2 cellular contexts compared by ENCODE assay signal in the genomic region with DNA sequence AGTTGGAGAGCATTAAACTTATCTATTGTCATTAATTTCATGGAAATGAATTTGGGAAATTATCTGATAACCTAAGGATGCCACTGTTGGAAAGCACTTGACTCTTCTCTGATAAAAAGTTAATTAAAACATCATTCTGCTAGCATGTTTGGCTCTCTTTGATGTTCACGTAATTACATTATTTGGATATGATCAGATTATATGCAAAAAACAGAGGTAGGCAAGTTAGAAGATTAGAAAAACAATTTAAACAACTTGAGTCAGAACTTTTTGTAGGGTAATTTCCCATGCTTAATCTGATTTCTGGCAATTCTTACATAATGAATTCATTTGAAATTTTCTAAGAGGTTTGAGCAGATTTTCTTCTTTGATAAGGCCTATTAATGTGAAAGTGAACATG.
A peak's percentile ranks its signal among the peaks of the same experiment; 100 is the strongest.
TF ChIP-seq lines count a peak whose summit lies in the region.

No MANE protein-coding gene starts in this region.

TF ChIP-seq in SK-N-SH, 30 proteins besides CTCF, POLR2A, EP300 and RAD21:
- TF ChIP-seq, protein P1, sequence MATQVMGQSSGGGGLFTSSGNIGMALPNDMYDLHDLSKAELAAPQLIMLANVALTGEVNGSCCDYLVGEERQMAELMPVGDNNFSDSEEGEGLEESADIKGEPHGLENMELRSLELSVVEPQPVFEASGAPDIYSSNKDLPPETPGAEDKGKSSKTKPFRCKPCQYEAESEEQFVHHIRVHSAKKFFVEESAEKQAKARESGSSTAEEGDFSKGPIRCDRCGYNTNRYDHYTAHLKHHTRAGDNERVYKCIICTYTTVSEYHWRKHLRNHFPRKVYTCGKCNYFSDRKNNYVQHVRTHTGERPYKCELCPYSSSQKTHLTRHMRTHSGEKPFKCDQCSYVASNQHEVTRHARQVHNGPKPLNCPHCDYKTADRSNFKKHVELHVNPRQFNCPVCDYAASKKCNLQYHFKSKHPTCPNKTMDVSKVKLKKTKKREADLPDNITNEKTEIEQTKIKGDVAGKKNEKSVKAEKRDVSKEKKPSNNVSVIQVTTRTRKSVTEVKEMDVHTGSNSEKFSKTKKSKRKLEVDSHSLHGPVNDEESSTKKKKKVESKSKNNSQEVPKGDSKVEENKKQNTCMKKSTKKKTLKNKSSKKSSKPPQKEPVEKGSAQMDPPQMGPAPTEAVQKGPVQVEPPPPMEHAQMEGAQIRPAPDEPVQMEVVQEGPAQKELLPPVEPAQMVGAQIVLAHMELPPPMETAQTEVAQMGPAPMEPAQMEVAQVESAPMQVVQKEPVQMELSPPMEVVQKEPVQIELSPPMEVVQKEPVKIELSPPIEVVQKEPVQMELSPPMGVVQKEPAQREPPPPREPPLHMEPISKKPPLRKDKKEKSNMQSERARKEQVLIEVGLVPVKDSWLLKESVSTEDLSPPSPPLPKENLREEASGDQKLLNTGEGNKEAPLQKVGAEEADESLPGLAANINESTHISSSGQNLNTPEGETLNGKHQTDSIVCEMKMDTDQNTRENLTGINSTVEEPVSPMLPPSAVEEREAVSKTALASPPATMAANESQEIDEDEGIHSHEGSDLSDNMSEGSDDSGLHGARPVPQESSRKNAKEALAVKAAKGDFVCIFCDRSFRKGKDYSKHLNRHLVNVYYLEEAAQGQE (IDR thresholded peaks at IDR 0.05; ENCODE audit: low read depth, low read length) = no peak
- TF ChIP-seq GATA2 (CRISPR knock-in tag; IDR thresholded peaks at IDR 0.05) (peak; percentile 27; the same call in 1 of the 2 replicates), TAF1 (IDR thresholded peaks at IDR 0.05; ENCODE audit: borderline replicate concordance, low read depth, low read length) (no peak), YY1 (IDR thresholded peaks at IDR 0.05; ENCODE audit: low read depth) (no peak), NRF1 (IDR thresholded peaks at IDR 0.05; ENCODE audit: low read depth, low read length) (no peak), FOXJ3 (CRISPR knock-in tag; IDR thresholded peaks at IDR 0.05) (no peak), ELF1 (IDR thresholded peaks at IDR 0.05) (no peak), NFIC (IDR thresholded peaks at IDR 0.05; ENCODE audit: borderline replicate concordance) (no peak), CHD2 (IDR thresholded peaks at IDR 0.05; ENCODE audit: low read length, partially characterized antibody) (no peak), TEAD4 (IDR thresholded peaks at IDR 0.05; ENCODE audit: borderline replicate concordance, insufficient read depth) (no peak), RCOR1 (IDR thresholded peaks at IDR 0.05; ENCODE audit: low read length) (peak; percentile 54; the same call in 1 of the 2 replicates)
- TF ChIP-seq, protein P2, sequence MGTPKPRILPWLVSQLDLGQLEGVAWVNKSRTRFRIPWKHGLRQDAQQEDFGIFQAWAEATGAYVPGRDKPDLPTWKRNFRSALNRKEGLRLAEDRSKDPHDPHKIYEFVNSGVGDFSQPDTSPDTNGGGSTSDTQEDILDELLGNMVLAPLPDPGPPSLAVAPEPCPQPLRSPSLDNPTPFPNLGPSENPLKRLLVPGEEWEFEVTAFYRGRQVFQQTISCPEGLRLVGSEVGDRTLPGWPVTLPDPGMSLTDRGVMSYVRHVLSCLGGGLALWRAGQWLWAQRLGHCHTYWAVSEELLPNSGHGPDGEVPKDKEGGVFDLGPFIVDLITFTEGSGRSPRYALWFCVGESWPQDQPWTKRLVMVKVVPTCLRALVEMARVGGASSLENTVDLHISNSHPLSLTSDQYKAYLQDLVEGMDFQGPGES (IDR thresholded peaks at IDR 0.05; ENCODE audit: low read depth, low read length) = no peak

TF ChIP-seq in SK-N-SH treated with all-trans-retinoic acid at 6 μM for 48 hours, 23 proteins besides CTCF, POLR2A, EP300 and RAD21 (continued from another document):
- TF ChIP-seq, protein P3, sequence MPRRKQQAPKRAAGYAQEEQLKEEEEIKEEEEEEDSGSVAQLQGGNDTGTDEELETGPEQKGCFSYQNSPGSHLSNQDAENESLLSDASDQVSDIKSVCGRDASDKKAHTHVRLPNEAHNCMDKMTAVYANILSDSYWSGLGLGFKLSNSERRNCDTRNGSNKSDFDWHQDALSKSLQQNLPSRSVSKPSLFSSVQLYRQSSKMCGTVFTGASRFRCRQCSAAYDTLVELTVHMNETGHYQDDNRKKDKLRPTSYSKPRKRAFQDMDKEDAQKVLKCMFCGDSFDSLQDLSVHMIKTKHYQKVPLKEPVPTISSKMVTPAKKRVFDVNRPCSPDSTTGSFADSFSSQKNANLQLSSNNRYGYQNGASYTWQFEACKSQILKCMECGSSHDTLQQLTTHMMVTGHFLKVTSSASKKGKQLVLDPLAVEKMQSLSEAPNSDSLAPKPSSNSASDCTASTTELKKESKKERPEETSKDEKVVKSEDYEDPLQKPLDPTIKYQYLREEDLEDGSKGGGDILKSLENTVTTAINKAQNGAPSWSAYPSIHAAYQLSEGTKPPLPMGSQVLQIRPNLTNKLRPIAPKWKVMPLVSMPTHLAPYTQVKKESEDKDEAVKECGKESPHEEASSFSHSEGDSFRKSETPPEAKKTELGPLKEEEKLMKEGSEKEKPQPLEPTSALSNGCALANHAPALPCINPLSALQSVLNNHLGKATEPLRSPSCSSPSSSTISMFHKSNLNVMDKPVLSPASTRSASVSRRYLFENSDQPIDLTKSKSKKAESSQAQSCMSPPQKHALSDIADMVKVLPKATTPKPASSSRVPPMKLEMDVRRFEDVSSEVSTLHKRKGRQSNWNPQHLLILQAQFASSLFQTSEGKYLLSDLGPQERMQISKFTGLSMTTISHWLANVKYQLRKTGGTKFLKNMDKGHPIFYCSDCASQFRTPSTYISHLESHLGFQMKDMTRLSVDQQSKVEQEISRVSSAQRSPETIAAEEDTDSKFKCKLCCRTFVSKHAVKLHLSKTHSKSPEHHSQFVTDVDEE (CRISPR knock-in tag; IDR thresholded peaks at IDR 0.05) = no peak
- TF ChIP-seq SNAI2 (CRISPR knock-in tag; IDR thresholded peaks at IDR 0.05) (peak; percentile 50; the same call in 1 of the 2 replicates), ZNF70 (CRISPR knock-in tag; IDR thresholded peaks at IDR 0.05) (no peak), ISL1 (CRISPR knock-in tag; IDR thresholded peaks at IDR 0.05) (peak; percentile 79), ZFP30 (CRISPR knock-in tag; IDR thresholded peaks at IDR 0.05) (no peak), ZNF8 (CRISPR knock-in tag; IDR thresholded peaks at IDR 0.05) (0 out of 2 replicates have a peak, but pooled peaks have one; percentile 5), CSDC2 (CRISPR knock-in tag; IDR thresholded peaks at IDR 0.05) (no peak), TOX (CRISPR knock-in tag; IDR thresholded peaks at IDR 0.05; ENCODE audit: borderline replicate concordance) (no peak), RARB (CRISPR knock-in tag; IDR thresholded peaks at IDR 0.05) (no peak), PPARA (CRISPR knock-in tag; IDR thresholded peaks at IDR 0.05; ENCODE audit: borderline replicate concordance) (no peak), TCF4 (CRISPR knock-in tag; IDR thresholded peaks at IDR 0.05; ENCODE audit: borderline replicate concordance) (peak; percentile 80; the same call in 1 of the 2 replicates), GLIS3 (CRISPR knock-in tag; IDR thresholded peaks at IDR 0.05) (no peak), ZNF565 (CRISPR knock-in tag; conservative IDR thresholded peaks at IDR 0.05; ENCODE audit: low read depth) (no peak), ZFP3 (CRISPR knock-in tag; IDR thresholded peaks at IDR 0.05) (no peak), ZC3H10 (CRISPR knock-in tag; IDR thresholded peaks at IDR 0.05) (no peak), ESRRG (CRISPR knock-in tag; IDR thresholded peaks at IDR 0.05) (no peak)
- TF ChIP-seq, protein P4, sequence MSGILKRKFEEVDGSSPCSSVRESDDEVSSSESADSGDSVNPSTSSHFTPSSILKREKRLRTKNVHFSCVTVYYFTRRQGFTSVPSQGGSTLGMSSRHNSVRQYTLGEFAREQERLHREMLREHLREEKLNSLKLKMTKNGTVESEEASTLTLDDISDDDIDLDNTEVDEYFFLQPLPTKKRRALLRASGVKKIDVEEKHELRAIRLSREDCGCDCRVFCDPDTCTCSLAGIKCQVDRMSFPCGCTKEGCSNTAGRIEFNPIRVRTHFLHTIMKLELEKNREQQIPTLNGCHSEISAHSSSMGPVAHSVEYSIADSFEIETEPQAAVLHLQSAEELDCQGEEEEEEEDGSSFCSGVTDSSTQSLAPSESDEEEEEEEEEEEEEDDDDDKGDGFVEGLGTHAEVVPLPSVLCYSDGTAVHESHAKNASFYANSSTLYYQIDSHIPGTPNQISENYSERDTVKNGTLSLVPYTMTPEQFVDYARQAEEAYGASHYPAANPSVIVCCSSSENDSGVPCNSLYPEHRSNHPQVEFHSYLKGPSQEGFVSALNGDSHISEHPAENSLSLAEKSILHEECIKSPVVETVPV (CRISPR knock-in tag; IDR thresholded peaks at IDR 0.05) = no peak
- TF ChIP-seq, protein P5, sequence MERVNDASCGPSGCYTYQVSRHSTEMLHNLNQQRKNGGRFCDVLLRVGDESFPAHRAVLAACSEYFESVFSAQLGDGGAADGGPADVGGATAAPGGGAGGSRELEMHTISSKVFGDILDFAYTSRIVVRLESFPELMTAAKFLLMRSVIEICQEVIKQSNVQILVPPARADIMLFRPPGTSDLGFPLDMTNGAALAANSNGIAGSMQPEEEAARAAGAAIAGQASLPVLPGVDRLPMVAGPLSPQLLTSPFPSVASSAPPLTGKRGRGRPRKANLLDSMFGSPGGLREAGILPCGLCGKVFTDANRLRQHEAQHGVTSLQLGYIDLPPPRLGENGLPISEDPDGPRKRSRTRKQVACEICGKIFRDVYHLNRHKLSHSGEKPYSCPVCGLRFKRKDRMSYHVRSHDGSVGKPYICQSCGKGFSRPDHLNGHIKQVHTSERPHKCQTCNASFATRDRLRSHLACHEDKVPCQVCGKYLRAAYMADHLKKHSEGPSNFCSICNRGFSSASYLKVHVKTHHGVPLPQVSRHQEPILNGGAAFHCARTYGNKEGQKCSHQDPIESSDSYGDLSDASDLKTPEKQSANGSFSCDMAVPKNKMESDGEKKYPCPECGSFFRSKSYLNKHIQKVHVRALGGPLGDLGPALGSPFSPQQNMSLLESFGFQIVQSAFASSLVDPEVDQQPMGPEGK (CRISPR knock-in tag; IDR thresholded peaks at IDR 0.05; ENCODE audit: borderline replicate concordance) = peak; percentile 43; the same call in 1 of the 2 replicates
- TF ChIP-seq, protein P6, sequence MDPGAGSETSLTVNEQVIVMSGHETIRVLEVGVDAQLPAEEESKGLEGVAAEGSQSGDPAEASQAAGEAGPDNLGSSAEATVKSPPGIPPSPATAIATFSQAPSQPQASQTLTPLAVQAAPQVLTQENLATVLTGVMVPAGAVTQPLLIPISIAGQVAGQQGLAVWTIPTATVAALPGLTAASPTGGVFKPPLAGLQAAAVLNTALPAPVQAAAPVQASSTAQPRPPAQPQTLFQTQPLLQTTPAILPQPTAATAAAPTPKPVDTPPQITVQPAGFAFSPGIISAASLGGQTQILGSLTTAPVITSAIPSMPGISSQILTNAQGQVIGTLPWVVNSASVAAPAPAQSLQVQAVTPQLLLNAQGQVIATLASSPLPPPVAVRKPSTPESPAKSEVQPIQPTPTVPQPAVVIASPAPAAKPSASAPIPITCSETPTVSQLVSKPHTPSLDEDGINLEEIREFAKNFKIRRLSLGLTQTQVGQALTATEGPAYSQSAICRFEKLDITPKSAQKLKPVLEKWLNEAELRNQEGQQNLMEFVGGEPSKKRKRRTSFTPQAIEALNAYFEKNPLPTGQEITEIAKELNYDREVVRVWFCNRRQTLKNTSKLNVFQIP (CRISPR knock-in tag; IDR thresholded peaks at IDR 0.05; ENCODE audit: borderline replicate concordance, low read depth) = no peak
